Comparison of ENCODE assay signal across 20 cellular contexts in genomic region chr1:232998646-232999045, GRCh38. TPM values are rescaled to one million over a fixed set of nuclear protein-coding genes. Genes with fewer than 3 reads are reported as not detected.
DNase-seq lines count a peak whose midpoint lies in the region; ATAC-seq, FAIRE-seq and TF ChIP-seq lines count a peak whose summit lies in the region.
"Had no signal": no experiment of that assay in that cellular context is flagged by ENCODE, and none has a peak within 500 bp of the region (broad histone marks: within the 10 kb centered on the region; RNA-seq: fewer than 3 reads in every experiment).

No MANE protein-coding gene starts in this region.

- H3K4me2 ChIP-seq in trophoblast cell (ENCODE audit: low read length), result no peak overlapping the region

- no peak overlapping the region for H2AK5ac ChIP-seq in trophoblast cell (ENCODE audit: low read length)

- no peak overlapping the region for H3K4ac ChIP-seq in trophoblast cell (ENCODE audit: low read depth, low read length)

- H3K27me3 ChIP-seq in bronchial epithelial cell (ENCODE audit: control insufficient read depth, insufficient read depth, low read length) (no peaks in the 10 kb centered on the region), trophoblast cell (ENCODE audit: insufficient read depth, low read length) (no peaks in the 10 kb centered on the region), small intestine (ENCODE audit: control insufficient read depth in 2 of 2, insufficient read depth in 2 of 2, low read length in 2 of 2) (no peaks in the 10 kb centered on the region)

- no peak for ATAC-seq in activated CD4-positive, CD25-positive, alpha-beta regulatory T cell treated with anti-CD3 and anti-CD28 coated beads, Interleukin-2, amount 50 U/mL, for 24 hours
- ATAC-seq in omental fat pad (ENCODE audit: low FRiP score), result no peak
- ATAC-seq: HCT116, HepG2 had no signal

- H4K91ac ChIP-seq in trophoblast cell (ENCODE audit: low read depth, low read length), result no peak overlapping the region

- H2BK120ac ChIP-seq in trophoblast cell (ENCODE audit: insufficient read depth, low read length, poor library complexity), result no peak overlapping the region

- peaks cover 9% of the 10 kb centered on the region for H3K9me3 ChIP-seq in trophoblast cell (ENCODE audit: insufficient read depth, low read depth, low read length)
- H3K9me3 ChIP-seq in small intestine (ENCODE audit: control insufficient read depth, low read depth), result no peaks in the 10 kb centered on the region

- H2BK5ac ChIP-seq in trophoblast cell (ENCODE audit: low read depth, low read length, poor library complexity), result no peak overlapping the region

- no peak overlapping the region for H2AFZ ChIP-seq in trophoblast cell (ENCODE audit: insufficient read depth, low read length, poor library complexity)

- peak overlapping the region; percentile 57 for H3K9ac ChIP-seq in trophoblast cell (ENCODE audit: low read length)

- H3K23ac ChIP-seq in trophoblast cell (ENCODE audit: low read length), result no peak overlapping the region

- no peaks in the 10 kb centered on the region for H3K4me1 ChIP-seq in trophoblast cell (ENCODE audit: control insufficient read depth in 1 of 2, insufficient read depth in 2 of 2, low read length in 2 of 2)
- H3K4me1 ChIP-seq in small intestine (ENCODE audit: control insufficient read depth in 2 of 2, insufficient read depth in 1 of 2, low read depth in 1 of 2, low read length in 1 of 2), result no peaks in the 10 kb centered on the region

- no peaks in the 10 kb centered on the region for H3K79me1 ChIP-seq in trophoblast cell (ENCODE audit: low read length)

- WGBS in trophoblast cell (ENCODE audit: extremely low coverage, insufficient coverage, insufficient read length), result no CpG with 5 or more reads among the region's 3 CpGs
- 82 to 95% (median 83%) methylated on average over 3 of the region's 3 CpGs for whole genome bisulfite sequencing in small intestine, 3 donors

- no peak overlapping the region for H2BK12ac ChIP-seq in trophoblast cell (ENCODE audit: low read length)

- FAIRE-seq in bronchial epithelial cell (lab: Jason Lieb, UNC), result peak; percentile 86
- FAIRE-seq in small intestine (lab: Jason Lieb, UNC), result no peak
- FAIRE-seq: D721Med, H54, HepG2, HTR-8/SVneo had no signal

- H3K79me2 ChIP-seq in trophoblast cell (ENCODE audit: control insufficient read depth, insufficient read depth, low read length, poor library complexity), result no peaks in the 10 kb centered on the region

- DNase-seq in GM03348 (ENCODE audit: low spot score) (peak; percentile 23), bronchial epithelial cell (ENCODE audit: low read depth) (no peak), fibroblast of mammary gland (ENCODE audit: low read depth) (peak; percentile 12), trophoblast cell (peak in 1 of 2 donors; percentile 35), omental fat pad (ENCODE audit: low spot score) (no peak), small intestine (no peak), NCI-H2081 (lab: John Stamatoyannopoulos, UW) (no peak)
- DNase-seq: AML-193; Caco-2; CD4-positive, alpha-beta T cell; GDM1; HFFc6; KG1 had no signal

- no peak for TF ChIP-seq CTCF in bronchial epithelial cell (IDR thresholded peaks at IDR 0.05; ENCODE audit: insufficient read depth, low read length, severe bottlenecking)
- no peak for TF ChIP-seq CTCF in fibroblast of mammary gland (conservative IDR thresholded peaks at IDR 0.05; ENCODE audit: control insufficient read depth, insufficient read depth, low read depth, low read length)
- TF ChIP-seq CTCF in omental fat pad (IDR thresholded peaks at IDR 0.05), result no peak

- H4K12ac ChIP-seq in trophoblast cell (ENCODE audit: low read depth, low read length), result no peak overlapping the region

- no peak overlapping the region for H3K14ac ChIP-seq in trophoblast cell (ENCODE audit: low read length)

- H3K4me3 ChIP-seq in bronchial epithelial cell (ENCODE audit: low read depth, low read length), result no peak overlapping the region
- H3K4me3 ChIP-seq in fibroblast of mammary gland (ENCODE audit: control insufficient read depth, low read depth, low read length), result no peak overlapping the region
- H3K4me3 ChIP-seq in trophoblast cell (ENCODE audit: low read depth, low read length), result no peak overlapping the region
- H3K4me3 ChIP-seq in small intestine (ENCODE audit: low read depth in 1 of 2, low read length in 2 of 2), result no peak overlapping the region

- H3K18ac ChIP-seq in trophoblast cell (ENCODE audit: low read length), result no peak overlapping the region

- H4K8ac ChIP-seq in trophoblast cell (ENCODE audit: low read depth, low read length), result no peak overlapping the region

- H3K27ac ChIP-seq in trophoblast cell (ENCODE audit: low read depth, low read length) (no peak overlapping the region), small intestine (ENCODE audit: low read depth in 1 of 2, low read length in 1 of 2) (no peak overlapping the region)
- H3K27ac ChIP-seq: C4-2B had no signal

- H3K36me3 ChIP-seq in bronchial epithelial cell (ENCODE audit: control insufficient read depth, insufficient read depth, low read length) (peaks cover 10% of the 10 kb centered on the region), trophoblast cell (ENCODE audit: control insufficient read depth in 1 of 2, insufficient read depth in 2 of 2, low read length in 2 of 2) (peaks cover 3% of the 10 kb centered on the region in 2 experiments), small intestine (ENCODE audit: control insufficient read depth in 2 of 2, insufficient read depth in 2 of 2, low read length in 2 of 2) (peaks cover 0 to 5% of the 10 kb centered on the region in 2 donors)

RNA-seq across cellular contexts. Expression of gene NTPCR, which starts 48.2 kb away (rescaled TPM):
- total RNA-seq in bronchial epithelial cell, result 11.6 and 13.4 TPM in 2 replicates
- polyA plus RNA-seq in trophoblast cell (2013), result 28.8 and 32.4 TPM in 2 replicates
- total RNA-seq in omental fat pad, result 10 to 100 TPM; 18.5 to 32.9 (median 25.1) TPM
- polyA plus RNA-seq in small intestine, result 10 to 100 TPM; 48.5 to 61.1 (median 55.1) TPM

Comparison
In these comparisons a context has a peak if more than half of its experiments do, and no peak if none do; other contexts are left out.
1. DNase-seq: peak in GM03348 (single experiment) and fibroblast of mammary gland (single experiment); none in bronchial epithelial cell (single experiment), omental fat pad (single experiment), small intestine (single experiment) and NCI-H2081 (0 of 2).